Comparison of ENCODE assay signal across 4 cellular contexts in the genomic region with DNA sequence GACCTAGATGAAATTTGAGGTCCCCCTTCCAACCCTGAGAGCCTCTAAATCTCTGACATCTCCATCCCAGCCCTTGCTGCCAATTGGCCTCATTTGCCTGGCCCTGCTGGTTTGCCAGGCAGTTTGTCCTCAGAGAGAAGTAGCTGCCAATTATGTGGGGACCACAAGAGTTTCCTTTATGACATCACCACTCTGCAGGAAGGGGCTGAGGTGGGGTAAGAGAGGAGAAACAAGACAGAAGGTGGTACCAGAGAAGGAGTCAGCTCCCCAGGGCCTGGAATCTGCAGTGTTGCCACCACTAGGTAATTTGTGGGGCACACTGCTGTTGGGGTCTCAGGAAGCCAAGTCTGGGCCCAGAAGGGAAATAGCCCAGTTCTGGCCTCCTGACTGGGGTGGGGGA. TPM values are rescaled to one million over a fixed set of nuclear protein-coding genes. Genes with fewer than 3 reads are reported as not detected.
"Had no signal": no experiment of that assay in that cellular context is flagged by ENCODE, and none has a peak within 500 bp of the region (broad histone marks: within the 10 kb centered on the region; RNA-seq: fewer than 3 reads in every experiment).

No MANE protein-coding gene starts in this region.

RNA-seq across cellular contexts. Expression of gene GOLGA8T, which starts 45.0 kb away (rescaled TPM):
- total RNA-seq: HT-29, LHCN-M2, OCI-LY7, SK-MEL-5 had no signal
